ENCODE assay signal across 1 cellular context in the genomic region with DNA sequence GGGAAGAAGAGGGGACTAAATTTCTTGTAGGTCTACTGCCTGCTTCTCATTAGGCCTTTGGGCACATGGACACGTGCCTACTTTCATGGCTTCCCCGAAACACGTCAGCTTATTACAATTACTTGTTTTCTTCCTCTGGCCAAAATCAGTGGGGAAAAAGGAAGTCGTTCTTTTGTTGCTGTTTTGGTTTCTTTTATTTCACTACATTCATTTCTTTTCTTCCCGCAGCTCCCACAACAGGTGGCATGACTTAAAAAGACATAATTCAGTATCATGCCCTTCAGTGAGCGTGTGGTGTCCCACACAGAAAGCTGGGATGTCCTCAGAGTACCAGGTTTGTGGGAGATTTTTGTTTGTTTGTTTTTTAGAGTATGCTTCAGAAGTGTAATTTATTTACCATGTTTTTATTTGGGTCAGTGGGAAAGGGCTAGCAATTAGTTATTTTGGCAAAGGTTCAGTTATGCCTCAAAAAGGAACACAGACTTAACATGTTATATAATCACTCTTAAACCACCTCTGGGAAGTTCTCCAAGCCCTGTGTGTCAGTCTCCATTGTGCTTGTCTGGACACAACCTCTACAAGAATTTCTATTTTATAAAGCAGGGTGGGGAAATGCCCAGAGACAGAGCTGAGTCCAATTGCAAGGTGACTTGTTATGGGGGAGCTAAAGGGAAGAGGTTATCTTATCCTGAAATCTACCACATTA.
TF ChIP-seq lines count a peak whose summit lies in the region.

No MANE protein-coding gene starts in this region.

TF ChIP-seq in H1, 55 proteins besides CTCF, POLR2A, EP300 and RAD21:
- no peak for TF ChIP-seq POLR2AphosphoS5 (IDR thresholded peaks at IDR 0.05; ENCODE audit: low read depth, low read length)
- TF ChIP-seq ASH2L (IDR thresholded peaks at IDR 0.05; ENCODE audit: low read length) = no peak
- TF ChIP-seq RNF2 (IDR thresholded peaks at IDR 0.05; ENCODE audit: borderline replicate concordance, low read depth, low read length, missing control alignments, poor library complexity, severe bottlenecking) = no peak
- no peak for TF ChIP-seq TAF7 (optimal IDR thresholded peaks at IDR 0.05; ENCODE audit: borderline replicate concordance, low read depth, low read length)
- TF ChIP-seq TBP (IDR thresholded peaks at IDR 0.05; ENCODE audit: low read depth, low read length) = no peak
- no peak for TF ChIP-seq YY1 (IDR thresholded peaks at IDR 0.05; ENCODE audit: low read depth, low read length)
- TF ChIP-seq GTF2F1 (IDR thresholded peaks at IDR 0.05; ENCODE audit: borderline replicate concordance, low read depth, low read length) = no peak
- TF ChIP-seq CBX5 (IDR thresholded peaks at IDR 0.05; ENCODE audit: low read depth, low read length) = no peak
- TF ChIP-seq KDM4A (IDR thresholded peaks at IDR 0.05; ENCODE audit: low read depth, low read length, severe bottlenecking) = no peak
- no peak for TF ChIP-seq TEAD4 (IDR thresholded peaks at IDR 0.05; ENCODE audit: low read depth, low read length)
- TF ChIP-seq BACH1 (IDR thresholded peaks at IDR 0.05; ENCODE audit: low read length) = no peak
- TF ChIP-seq SRF (IDR thresholded peaks at IDR 0.05; ENCODE audit: low read depth, low read length) = no peak
- TF ChIP-seq NANOG (IDR thresholded peaks at IDR 0.05; ENCODE audit: insufficient read depth, low read depth, low read length, poor library complexity, severe bottlenecking) = no peak
- TF ChIP-seq HDAC6 (IDR thresholded peaks at IDR 0.05; ENCODE audit: low read depth, low read length) = no peak
- TF ChIP-seq POU5F1 (IDR thresholded peaks at IDR 0.05; ENCODE audit: low read depth, low read length) = no peak
- TF ChIP-seq, protein P1, sequence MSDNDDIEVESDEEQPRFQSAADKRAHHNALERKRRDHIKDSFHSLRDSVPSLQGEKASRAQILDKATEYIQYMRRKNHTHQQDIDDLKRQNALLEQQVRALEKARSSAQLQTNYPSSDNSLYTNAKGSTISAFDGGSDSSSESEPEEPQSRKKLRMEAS (IDR thresholded peaks at IDR 0.05) = no peak
- TF ChIP-seq KDM5A (IDR thresholded peaks at IDR 0.05; ENCODE audit: low read length) = no peak
- no peak for TF ChIP-seq RFX5 (IDR thresholded peaks at IDR 0.05; ENCODE audit: borderline replicate concordance, low read depth, low read length)
- TF ChIP-seq, protein P2, sequence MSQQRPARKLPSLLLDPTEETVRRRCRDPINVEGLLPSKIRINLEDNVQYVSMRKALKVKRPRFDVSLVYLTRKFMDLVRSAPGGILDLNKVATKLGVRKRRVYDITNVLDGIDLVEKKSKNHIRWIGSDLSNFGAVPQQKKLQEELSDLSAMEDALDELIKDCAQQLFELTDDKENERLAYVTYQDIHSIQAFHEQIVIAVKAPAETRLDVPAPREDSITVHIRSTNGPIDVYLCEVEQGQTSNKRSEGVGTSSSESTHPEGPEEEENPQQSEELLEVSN (IDR thresholded peaks at IDR 0.05) = no peak
- TF ChIP-seq EGR1 (IDR thresholded peaks at IDR 0.05; ENCODE audit: borderline replicate concordance, low read depth, low read length) = no peak
